10 cellular contexts compared by ENCODE assay signal in genomic region chr17:48603959-48604769, GRCh38. TPM values are rescaled to one million over a fixed set of nuclear protein-coding genes. Genes with fewer than 3 reads are reported as not detected.
DNase-seq lines count a peak whose midpoint lies in the region; ATAC-seq and TF ChIP-seq lines count a peak whose summit lies in the region.
"Had no signal": no experiment of that assay in that cellular context is flagged by ENCODE, and none has a peak within 500 bp of the region (broad histone marks: within the 10 kb centered on the region; RNA-seq: fewer than 3 reads in every experiment).

No MANE protein-coding gene starts in this region.

- peak overlapping the region; percentile 92 for H2AFZ ChIP-seq in PC-3 (ENCODE audit: low read length)

- POLR2A ChIA-PET in PC-3 (lab: Charles Lee; ENCODE audit: unreplicated experiment), result interaction anchor here (0.5 to 0.6 kb wide), 3 partner anchors 111 to 593 kb away, joined by 3 read pairs; no protein-coding TSS in a partner anchor

- no peak overlapping the region for H3K18ac ChIP-seq in mesendoderm (ENCODE audit: low read length)

- H2BK5ac ChIP-seq in mesendoderm (ENCODE audit: low read length), result no peak overlapping the region

- peaks cover 21% of the 10 kb centered on the region for H4K20me1 ChIP-seq in PC-3 (ENCODE audit: low read length)

- H3K56ac ChIP-seq in mesendoderm (ENCODE audit: low read length), result no peak overlapping the region

- H3K27me3 ChIP-seq in PC-3 (ENCODE audit: low read length) (no peaks in the 10 kb centered on the region), skeletal muscle tissue (ENCODE audit: control insufficient read depth in 3 of 3, insufficient read depth in 3 of 3, low read length in 3 of 3) (peaks cover 86 to 94% (median 93%) of the 10 kb centered on the region in 3 donors), mesendoderm (ENCODE audit: insufficient read depth, low read length, poor library complexity) (peaks cover 85% of the 10 kb centered on the region)

- no peaks in the 10 kb centered on the region for H3K9me2 ChIP-seq in PC-3 (replicated peaks; ENCODE audit: low read length)

- H3K4me1 ChIP-seq in PC-3 (ENCODE audit: insufficient read depth, low read length) (peaks cover 23% of the 10 kb centered on the region), skeletal muscle tissue (ENCODE audit: control insufficient read depth in 3 of 3, insufficient read depth in 3 of 3, low read length in 3 of 3) (peaks cover 0 to 7% (median 0%) of the 10 kb centered on the region in 3 donors), mesendoderm (ENCODE audit: control insufficient read depth, low read depth, low read length) (peaks cover 9% of the 10 kb centered on the region)

- H3K4ac ChIP-seq in mesendoderm (ENCODE audit: low read depth, low read length), result no peak overlapping the region

- no peak overlapping the region for H4K8ac ChIP-seq in mesendoderm (ENCODE audit: low read depth, low read length)

- peaks cover 56% of the 10 kb centered on the region for H3K79me2 ChIP-seq in PC-3 (ENCODE audit: low read length)
- no peaks in the 10 kb centered on the region for H3K79me2 ChIP-seq in mesendoderm (ENCODE audit: control insufficient read depth, insufficient read depth, low read length)

- no peak overlapping the region for H2BK15ac ChIP-seq in mesendoderm (replicated peaks; ENCODE audit: low read depth)

- H3K9ac ChIP-seq in PC-3 (ENCODE audit: low read length) (peak overlapping the region; percentile 69), skeletal muscle tissue (ENCODE audit: low read depth in 1 of 3, low read length in 3 of 3) (peak overlapping the region in 2 of 3 donors; percentile 28 to 36), mesendoderm (ENCODE audit: low read length) (no peak overlapping the region)

- ATAC-seq in PC-3 (peak; percentile 61), GM21390 (IDR thresholded peaks at IDR 0.05; ENCODE audit: unreplicated experiment) (no peak), GM21447 (IDR thresholded peaks at IDR 0.05; ENCODE audit: unreplicated experiment) (no peak), HG03039 (IDR thresholded peaks at IDR 0.05; ENCODE audit: unreplicated experiment) (no peak)

- no peak overlapping the region for H3K23ac ChIP-seq in mesendoderm (ENCODE audit: low read length)

- BruUV-seq in PC-3 (replicated peaks; lab: Mats Ljungman, UMichigan), result TSS peak; percentile 58

- H3K9me3 ChIP-seq in PC-3 (ENCODE audit: low read length) (no peaks in the 10 kb centered on the region), skeletal muscle tissue (ENCODE audit: control insufficient read depth in 3 of 3, low read length in 3 of 3) (no peaks in the 10 kb centered on the region)

- no peaks in the 10 kb centered on the region for H3K79me1 ChIP-seq in mesendoderm (ENCODE audit: low read length)

- WGBS in mesendoderm (ENCODE audit: extremely low coverage, insufficient coverage, low lambda C conversion rate), result no CpG with 5 or more reads among the region's 21 CpGs

- no peak overlapping the region for H4K5ac ChIP-seq in mesendoderm (ENCODE audit: low read length)

- no peak overlapping the region for H2BK120ac ChIP-seq in mesendoderm (ENCODE audit: low read depth, low read length)

- H3K4me2 ChIP-seq in PC-3 (ENCODE audit: low read length) (peak overlapping the region; percentile 95), mesendoderm (ENCODE audit: low read length) (no peak overlapping the region)

- DNase-seq in GM04504 (ENCODE audit: low read depth) (peak; percentile 26), PC-3 (peak; percentile 79), fibroblast of pulmonary artery (ENCODE audit: low read depth) (no peak), mesendoderm (no peak)
- DNase-seq: Right ventricle myocardium superior, small intestine had no signal

- H3K27ac ChIP-seq in PC-3 (ENCODE audit: low read length), result peak overlapping the region; percentile 60
- peak overlapping the region; percentile 9 for H3K27ac ChIP-seq in skeletal muscle tissue (ENCODE audit: low read depth, low read length)
- no peak overlapping the region for H3K27ac ChIP-seq in mesendoderm (ENCODE audit: low read depth, low read length)

- no peaks in the 10 kb centered on the region for H3K36me3 ChIP-seq in PC-3 (ENCODE audit: low read depth, low read length)
- H3K36me3 ChIP-seq in skeletal muscle tissue (ENCODE audit: control insufficient read depth in 3 of 3, insufficient read depth in 3 of 3, low read length in 3 of 3), result no peaks in the 10 kb centered on the region
- H3K36me3 ChIP-seq in mesendoderm (ENCODE audit: control insufficient read depth, insufficient read depth, low read length), result no peaks in the 10 kb centered on the region

- CTCF ChIA-PET in PC-3 (lab: Charles Lee), result interaction anchor here (0.5 to 0.7 kb wide), 2 partner anchors 108 to 191 kb away, joined by 3 to 5 read pairs; no protein-coding TSS in a partner anchor

- TF ChIP-seq CTCF in PC-3 (conservative IDR thresholded peaks at IDR 0.05; ENCODE audit: low read depth, low read length) (no peak), fibroblast of pulmonary artery (IDR thresholded peaks at IDR 0.05; ENCODE audit: low read length, missing control alignments) (no peak)

- intact Hi-C loops in PC-3 (cut with micrococcal nuclease), result no loop called here

- no peaks in the 10 kb centered on the region for H3F3A ChIP-seq in PC-3 (ENCODE audit: low read length, unreplicated experiment)

- H2AK5ac ChIP-seq in mesendoderm (ENCODE audit: low read length), result no peak overlapping the region

- H3K4me3 ChIP-seq in PC-3 (ENCODE audit: low read length) (peak overlapping the region; percentile 82), fibroblast of pulmonary artery (replicated peaks; ENCODE audit: low read depth, low read length) (peak overlapping the region; percentile 22), skeletal muscle tissue (ENCODE audit: low read length in 3 of 3) (peak overlapping the region; percentile 11 to 69 (median 58)), mesendoderm (ENCODE audit: low read length) (no peak overlapping the region)

RNA-seq across cellular contexts. Expression of gene HOXB6, which starts 0.6 kb away (rescaled TPM):
- 9.5 and 11.3 TPM in 2 replicates for total RNA-seq in PC-3 (2014; rRNA removed)
- total RNA-seq in skeletal muscle tissue, result not detected
- polyA plus RNA-seq in mesendoderm (2013, experiment 1 of 2), result not detected
- not detected for polyA plus RNA-seq in mesendoderm (2013, experiment 2 of 2)

RNA-seq across cellular contexts. Expression of gene HOXB7, which starts 6.7 kb away (rescaled TPM):
- total RNA-seq in PC-3 (2014; rRNA removed) (not detected in 2 replicates), skeletal muscle tissue (1.0 TPM)
- not detected for polyA plus RNA-seq in mesendoderm (2013, experiment 1 of 2)
- polyA plus RNA-seq in mesendoderm (2013, experiment 2 of 2), result 0.04 TPM

RNA-seq across cellular contexts. Expression of gene HOXB5, which starts 10.6 kb away (rescaled TPM):
- total RNA-seq in PC-3 (2014; rRNA removed) (0.40 and 0.95 TPM in 2 replicates), skeletal muscle tissue (not detected)
- polyA plus RNA-seq in mesendoderm (2013, experiment 1 of 2), result not detected
- polyA plus RNA-seq in mesendoderm (2013, experiment 2 of 2), result not detected

RNA-seq across cellular contexts. Expression of gene HOXB8, which starts 10.9 kb away (rescaled TPM):
- total RNA-seq in PC-3 (2014; rRNA removed), result not detected in 2 replicates
- not detected for total RNA-seq in skeletal muscle tissue
- not detected for polyA plus RNA-seq in mesendoderm (2013, experiment 1 of 2)
- polyA plus RNA-seq in mesendoderm (2013, experiment 2 of 2), result not detected
- total RNA-seq: Right ventricle myocardium superior had no signal

RNA-seq across cellular contexts. Expression of gene HOXB3, which starts 14.1 kb away (rescaled TPM):
- total RNA-seq in PC-3 (2014; rRNA removed) (6.0 and 8.8 TPM in 2 replicates), skeletal muscle tissue (4.2 TPM)
- polyA plus RNA-seq in mesendoderm (2013, experiment 1 of 2), result 0.03 TPM
- polyA plus RNA-seq in mesendoderm (2013, experiment 2 of 2), result not detected

Comparison
In these comparisons a context has a peak if more than half of its experiments do, and no peak if none do; other contexts are left out.
1. DNase-seq: peak in GM04504 (single experiment) and PC-3 (single experiment); none in fibroblast of pulmonary artery (single experiment) and mesendoderm (single experiment).
2. RNA of gene HOXB6, which starts 0.6 kb away (total RNA-seq): 9.5 to 11.3 TPM in PC-3; not detected in skeletal muscle tissue (single experiment); every median in the first group is over 10 times any median in the second.